ENCODE assay signal across 23 cellular contexts in the genomic region with DNA sequence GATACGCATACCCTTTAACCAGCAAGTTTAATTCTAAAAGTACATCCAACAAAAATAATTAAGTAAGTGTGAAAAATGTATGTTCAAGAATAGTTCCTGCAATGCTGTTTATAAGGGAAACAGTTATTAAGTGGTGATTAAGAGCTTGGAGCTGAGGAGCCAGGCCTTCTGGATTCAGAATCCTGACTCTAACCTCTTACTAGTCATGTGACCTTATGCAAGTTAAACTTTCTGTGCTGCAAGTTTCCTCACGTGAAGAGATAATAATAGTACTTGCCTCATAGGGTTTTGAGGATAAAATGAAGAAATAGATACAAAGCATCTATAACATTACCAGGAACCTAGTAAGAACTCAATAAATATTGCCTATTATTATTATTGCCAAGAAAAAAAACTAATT.
DNase-seq lines count a peak whose midpoint lies in the region; ATAC-seq and TF ChIP-seq lines count a peak whose summit lies in the region.
"Had no signal": no experiment of that assay in that cellular context is flagged by ENCODE, and none has a peak within 500 bp of the region (broad histone marks: within the 10 kb centered on the region; RNA-seq: fewer than 3 reads in every experiment).

No MANE protein-coding gene starts in this region.

- H3K36me3 ChIP-seq in IMR-90 (ENCODE audit: control insufficient read depth, insufficient read depth, low read length), result no peaks in the 10 kb centered on the region
- H3K36me3 ChIP-seq: BE2C; BLaER1 treated with 17β-estradiol and CSF1 and Interleukin-3, amounts not matched to agents 10 nM and 100 nM had no signal

- no peak for TF ChIP-seq POLR2A in IMR-90 (IDR thresholded peaks at IDR 0.05; ENCODE audit: low read depth, low read length)

- no peak overlapping the region for H2BK15ac ChIP-seq in IMR-90 (ENCODE audit: low read depth, low read length)

- no peak overlapping the region for H3K27ac Mint-ChIP-seq in T-cell
- H3K27ac Mint-ChIP-seq: CD4-positive, alpha-beta T cell; CD8-positive, alpha-beta memory T cell; GM23338; H9 had no signal

- H4K5ac ChIP-seq in IMR-90 (ENCODE audit: low read depth, low read length), result no peak overlapping the region

- H4K20me1 ChIP-seq in IMR-90 (ENCODE audit: insufficient read depth, low read length), result no peaks in the 10 kb centered on the region
- H4K20me1 ChIP-seq: BLaER1 treated with 17β-estradiol and CSF1 and Interleukin-3, amounts not matched to agents 10 nM and 100 nM had no signal

- DNase-seq in IMR-90 (peak; percentile 20), amniotic epithelial cell (ENCODE audit: low read depth) (peak; percentile 33), fibroblast of villous mesenchyme (ENCODE audit: low read depth) (peak; percentile 34), T-cell (no peak), activated gamma-delta T cell treated with Interleukin-2 at 50 U/mL for 16 hours (no peak)
- DNase-seq: 8988T; ACHN; AML-193; BE2C; CD4-positive, alpha-beta T cell; CD8-positive, alpha-beta memory T cell; DMS 273 treated with DMSO at 0.1 percent for 48 hours; DMS79; EL; GDM1; H9 had no signal

- BruUV-seq in IMR-90 (replicated peaks; lab: Mats Ljungman, UMichigan), result no TSS peak

- no peaks in the 10 kb centered on the region for H3K36me3 Mint-ChIP-seq in T-cell
- H3K36me3 Mint-ChIP-seq: CD14-positive monocyte; CD8-positive, alpha-beta memory T cell had no signal

- H3K4me3 ChIP-seq in IMR-90 (ENCODE audit: insufficient read depth, low read depth, low read length) (no peak overlapping the region), fibroblast of villous mesenchyme (ENCODE audit: low read depth, low read length) (no peak overlapping the region)
- H3K4me3 ChIP-seq: A549; BLaER1 treated with 17β-estradiol and CSF1 and Interleukin-3, amounts not matched to agents 10 nM and 100 nM; GM12878; GM23338 had no signal

- dilution Hi-C loops in IMR-90 (cut with HindIII; ENCODE audit: low sequenced_read_pairs, unreplicated experiment), result no loop called here

- no peak overlapping the region for H2AK9ac ChIP-seq in IMR-90 (replicated peaks; ENCODE audit: low read depth, low read length, poor library complexity)

- no peak overlapping the region for H2AFZ ChIP-seq in IMR-90 (replicated peaks; ENCODE audit: low read length, poor library complexity)
- H2AFZ ChIP-seq: GM23338 had no signal

- no peak overlapping the region for H2BK120ac ChIP-seq in IMR-90 (ENCODE audit: low read depth, low read length)

- no peak overlapping the region for H4K8ac ChIP-seq in IMR-90 (ENCODE audit: low read depth in 2 of 2, low read length in 2 of 2)

- H3K4me1 ChIP-seq in IMR-90 (ENCODE audit: control insufficient read depth, insufficient read depth, low read length), result peaks cover 3% of the 10 kb centered on the region; the same call in 1 of the 2 replicates
- H3K4me1 ChIP-seq: BLaER1 treated with 17β-estradiol and CSF1 and Interleukin-3, amounts not matched to agents 10 nM and 100 nM had no signal

- no peak overlapping the region for H3K4me2 ChIP-seq in IMR-90 (ENCODE audit: low read depth, low read length)
- H3K4me2 ChIP-seq: A549; BLaER1 treated with 17β-estradiol and CSF1 and Interleukin-3, amounts not matched to agents 10 nM and 100 nM; GM23338 had no signal

- no peak for TF ChIP-seq RAD21 in IMR-90 (IDR thresholded peaks at IDR 0.05; ENCODE audit: low read length)

- H3K14ac ChIP-seq in IMR-90 (replicated peaks; ENCODE audit: low read depth, low read length), result no peak overlapping the region

- no peaks in the 10 kb centered on the region; a peak in 1 of 4 replicates for H3K79me1 ChIP-seq in IMR-90 (ENCODE audit: low read depth in 1 of 2, low read length in 2 of 2)

- H3K23ac ChIP-seq in IMR-90 (ENCODE audit: low read depth, low read length), result no peak overlapping the region

- ATAC-seq in IMR-90 (ENCODE audit: low read depth), result no peak
- no peak for ATAC-seq in T-cell (replicated peaks in 1 of 4)
- ATAC-seq in GM18858 (IDR thresholded peaks at IDR 0.05; ENCODE audit: unreplicated experiment), result no peak
- ATAC-seq: A549, GM12878, GM23338, HCT116 had no signal

- no CpG with 5 or more reads among the region's 2 CpGs for WGBS in IMR-90 (ENCODE audit: extremely low coverage in 2 of 2, insufficient read length in 1 of 2), 2 experiments

- no peak overlapping the region for H4K91ac ChIP-seq in IMR-90 (ENCODE audit: insufficient read depth, low read depth, low read length)

- peaks cover 3% of the 10 kb centered on the region; the same call in 1 of the 2 replicates for H3K9me1 ChIP-seq in IMR-90 (ENCODE audit: insufficient read depth, low read length)

- no peaks in the 10 kb centered on the region for H3K4me1 Mint-ChIP-seq in T-cell
- H3K4me1 Mint-ChIP-seq: CD14-positive monocyte; CD8-positive, alpha-beta memory T cell; H9 had no signal

- H3K4me3 Mint-ChIP-seq in T-cell, result no peak overlapping the region
- H3K4me3 Mint-ChIP-seq: CD14-positive monocyte; CD4-positive, alpha-beta T cell; CD8-positive, alpha-beta memory T cell; GM23338; H9 had no signal

- POLR2A ChIA-PET in IMR-90 (lab: Charles Lee; ENCODE audit: unreplicated experiment) (no interaction called here), T-cell (lab: Charles Lee) (no interaction called here)

- no peak overlapping the region for H3K56ac ChIP-seq in IMR-90 (ENCODE audit: extremely low read depth, insufficient read depth, low read length)

- no peak overlapping the region for H2AK5ac ChIP-seq in IMR-90 (ENCODE audit: low read depth, low read length)

- peaks cover 0 to 4% (median 3%) of the 10 kb centered on the region in 3 donors for H3K9me3 Mint-ChIP-seq in T-cell
- H3K9me3 Mint-ChIP-seq: CD4-positive, alpha-beta T cell; CD8-positive, alpha-beta memory T cell; GM23338; H9 had no signal

- H3K18ac ChIP-seq in IMR-90 (ENCODE audit: low read depth, low read length), result no peak overlapping the region

- no peak overlapping the region for H2BK20ac ChIP-seq in IMR-90 (ENCODE audit: low read depth, low read length)

- intact Hi-C loops in IMR-90 (cut with micrococcal nuclease), result no loop called here

- no peak for TF ChIP-seq CTCF in IMR-90 (conservative IDR thresholded peaks at IDR 0.05; ENCODE audit: low read depth, low read length)
- no peak for TF ChIP-seq CTCF in fibroblast of villous mesenchyme (IDR thresholded peaks at IDR 0.05; ENCODE audit: insufficient read depth, low read depth, low read length)

- no peak overlapping the region for H2BK5ac ChIP-seq in IMR-90 (ENCODE audit: low read depth, low read length, poor library complexity, severe bottlenecking)

- H3K4ac ChIP-seq in IMR-90 (ENCODE audit: low read depth, low read length), result no peak overlapping the region

- H3K27me3 Mint-ChIP-seq in T-cell, result no peaks in the 10 kb centered on the region

- no peak overlapping the region for H3K9ac ChIP-seq in IMR-90 (ENCODE audit: low read depth, low read length)
- H3K9ac ChIP-seq: BLaER1 treated with 17β-estradiol and CSF1 and Interleukin-3, amounts not matched to agents 10 nM and 100 nM had no signal

- CTCF ChIA-PET in IMR-90 (lab: Yijun Ruan, JAX), result no interaction called here
- CTCF ChIA-PET in T-cell (lab: Charles Lee), result interaction anchor here (0.6 to 0.7 kb wide), 3 partner anchors 141 to 1359 kb away, joined by 3 to 6 read pairs (median 3); no protein-coding TSS in a partner anchor

- in situ Hi-C loops in IMR-90 (cut with MboI; ENCODE audit: low sequenced_read_pairs), result no loop called here

- H3K27ac ChIP-seq in IMR-90 (ENCODE audit: insufficient read depth, low read length), result no peak overlapping the region
- H3K27ac ChIP-seq: A549; BLaER1 treated with 17β-estradiol and CSF1 and Interleukin-3, amounts not matched to agents 10 nM and 100 nM had no signal

- no peaks in the 10 kb centered on the region for H3K9me3 ChIP-seq in IMR-90 (ENCODE audit: control insufficient read depth, insufficient read depth, low read length)
- H3K9me3 ChIP-seq: A549; BE2C; BLaER1 treated with 17β-estradiol and CSF1 and Interleukin-3, amounts not matched to agents 10 nM and 100 nM had no signal

- no peaks in the 10 kb centered on the region for H3K27me3 ChIP-seq in IMR-90 (ENCODE audit: control insufficient read depth, insufficient read depth, low read length)
- H3K27me3 ChIP-seq: BE2C; BLaER1 treated with 17β-estradiol and CSF1 and Interleukin-3, amounts not matched to agents 10 nM and 100 nM had no signal

TF ChIP-seq in IMR-90, 13 proteins besides CTCF, POLR2A, EP300 and RAD21:
- TF ChIP-seq MAZ (IDR thresholded peaks at IDR 0.05; ENCODE audit: borderline replicate concordance, low read depth, low read length), result no peak

Comparison
In these comparisons a context has a peak if more than half of its experiments do, and no peak if none do; other contexts are left out.
1. DNase-seq: peak in IMR-90 (single experiment), amniotic epithelial cell (single experiment) and fibroblast of villous mesenchyme (single experiment); none in T-cell (0 of 34) and activated gamma-delta T cell treated with Interleukin-2 at 50 U/mL for 16 hours (single experiment).